ENCODE assay signal across 24 cellular contexts in the genomic region with DNA sequence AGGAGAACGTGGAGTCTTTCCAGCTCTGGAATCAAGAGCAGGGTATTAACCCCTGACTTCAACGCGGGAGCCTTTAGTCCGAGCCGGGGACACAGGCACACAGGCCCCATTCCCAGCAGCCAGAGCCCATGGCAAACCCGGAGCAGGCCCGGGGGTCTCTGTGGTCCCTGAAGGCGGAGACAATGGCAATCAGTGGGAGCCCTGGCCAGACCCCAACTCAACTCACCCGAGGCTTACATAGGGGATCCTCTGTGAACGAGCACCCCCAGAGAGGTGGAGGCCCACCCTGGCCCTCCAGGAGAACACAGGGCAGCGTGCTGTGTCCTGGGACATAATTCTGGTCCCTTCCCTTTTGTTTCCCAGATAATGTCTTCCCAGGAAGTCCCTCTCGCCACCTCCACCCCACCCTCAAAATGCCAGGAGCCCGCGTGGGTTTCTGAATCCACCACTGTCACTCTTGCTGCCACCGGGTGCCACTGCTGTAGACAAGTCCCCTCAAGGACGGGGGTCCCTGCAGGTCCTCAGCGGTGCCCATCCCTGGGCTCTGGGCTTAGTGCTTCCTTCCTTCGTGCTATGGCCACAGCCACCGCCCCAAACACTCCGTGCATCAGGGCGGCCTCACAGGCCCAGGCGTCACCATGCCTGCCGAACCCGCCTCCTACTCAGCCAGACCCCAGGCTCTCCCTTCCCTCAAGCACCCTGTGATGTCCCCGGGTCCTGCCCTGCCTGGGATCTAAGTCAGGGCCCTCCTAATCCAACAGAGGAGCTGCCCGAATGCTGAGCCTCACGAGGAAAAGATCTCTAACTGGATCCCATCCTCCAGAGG.
"Had no signal": no experiment of that assay in that cellular context is flagged by ENCODE, and none has a peak within 500 bp of the region (broad histone marks: within the 10 kb centered on the region; RNA-seq: fewer than 3 reads in every experiment).

No MANE protein-coding gene starts in this region.

- H3K27ac Mint-ChIP-seq: activated CD4-positive, alpha-beta T cell treated with anti-CD3 and anti-CD28 coated beads, Interleukin-2, amount 10 ng/mL, durations not matched to agents 24 days and 14 days; activated CD8-positive, alpha-beta T cell treated with anti-CD3 and anti-CD28 coated beads for 36 hours; activated naive CD4-positive, alpha-beta T cell treated with anti-CD3 and anti-CD28 coated beads, Interleukin-2, amount 10 ng/mL, durations not matched to agents 7 days and 5 days; activated naive CD8-positive, alpha-beta T cell; activated T-cell treated with anti-CD3 and anti-CD28 coated beads, Interleukin-2, amount 50 U/mL, for 24 hours; activated T-helper 2 cell treated with anti-CD3 and anti-CD28 coated beads, Interferon-gamma antibody, Interleukin-2, Interleukin-4, amounts not matched to agents 10 μg/mL and 5 μg/mL and 100 μg/mL, durations not matched to agents 14 hours and 24 hours and 36 hours had no signal

- H3K27ac ChIP-seq: brain microvascular endothelial cell, cardiac muscle cell, SJCRH30, SK-N-MC had no signal

- DNase-seq: activated CD4-positive, alpha-beta T cell treated with anti-CD3 and anti-CD28 coated beads, Interleukin-2, amount 10 ng/mL, durations not matched to agents 24 days and 14 days; activated CD4-positive, alpha-beta T cell treated with anti-CD3 and anti-CD28 coated beads, Interleukin-2, amount 50 U/mL, for 4 hours; activated CD8-positive, alpha-beta T cell treated with anti-CD3 and anti-CD28 coated beads for 36 hours; activated naive CD4-positive, alpha-beta T cell treated with anti-CD3 and anti-CD28 coated beads, Interleukin-2, amount 10 ng/mL, durations not matched to agents 7 days and 5 days; activated T-cell treated with anti-CD3 and anti-CD28 coated beads, Interleukin-2, amount 50 U/mL, for 24 hours; amniotic stem cell; Kasumi-1; KG1; MG63; NCI-H1048; NCI-H1105 treated with DMSO at 0.1 percent for 48 hours; NCI-H1436; NCI-H1694; NCI-H1930; NCI-H345; NCI-H524 treated with DMSO at 0.1 percent for 48 hours; SHP77; SJCRH30; T1000 had no signal

- H3K9me3 Mint-ChIP-seq: activated CD4-positive, alpha-beta T cell treated with anti-CD3 and anti-CD28 coated beads, Interleukin-2, amount 10 ng/mL, durations not matched to agents 24 days and 14 days; activated CD8-positive, alpha-beta T cell treated with anti-CD3 and anti-CD28 coated beads for 36 hours; activated naive CD4-positive, alpha-beta T cell treated with anti-CD3 and anti-CD28 coated beads, Interleukin-2, amount 10 ng/mL, durations not matched to agents 7 days and 5 days; activated T-cell treated with anti-CD3 and anti-CD28 coated beads, Interleukin-2, amount 50 U/mL, for 24 hours; activated T-helper 2 cell treated with anti-CD3 and anti-CD28 coated beads, Interferon-gamma antibody, Interleukin-2, Interleukin-4, amounts not matched to agents 10 μg/mL and 5 μg/mL and 100 μg/mL, durations not matched to agents 14 hours and 24 hours and 36 hours had no signal

- H3K4me3 ChIP-seq: cardiac muscle cell, MG63, SJCRH30, SK-N-MC had no signal

- H3K27me3 ChIP-seq: brain microvascular endothelial cell, cardiac muscle cell, MG63, SJCRH30 had no signal

- H3K36me3 Mint-ChIP-seq: activated naive CD4-positive, alpha-beta T cell treated with anti-CD3 and anti-CD28 coated beads, Interleukin-2, amount 10 ng/mL, durations not matched to agents 7 days and 5 days; activated naive CD8-positive, alpha-beta T cell had no signal

- H3K36me3 ChIP-seq: brain microvascular endothelial cell, cardiac muscle cell, MG63, SJCRH30 had no signal

- H3K9me3 ChIP-seq: MG63, SJCRH30 had no signal

- ATAC-seq: activated CD8-positive, alpha-beta T cell treated with anti-CD3 and anti-CD28 coated beads for 36 hours had no signal

- H3K4me3 Mint-ChIP-seq: activated CD4-positive, alpha-beta T cell treated with anti-CD3 and anti-CD28 coated beads, Interleukin-2, amount 10 ng/mL, durations not matched to agents 24 days and 14 days; activated CD8-positive, alpha-beta T cell treated with anti-CD3 and anti-CD28 coated beads for 36 hours; activated naive CD4-positive, alpha-beta T cell treated with anti-CD3 and anti-CD28 coated beads, Interleukin-2, amount 10 ng/mL, durations not matched to agents 7 days and 5 days; activated naive CD8-positive, alpha-beta T cell; activated T-cell treated with anti-CD3 and anti-CD28 coated beads, Interleukin-2, amount 50 U/mL, for 24 hours had no signal

- H3K4me1 ChIP-seq: SJCRH30 had no signal
